8 cellular contexts compared by ENCODE assay signal in the genomic region with DNA sequence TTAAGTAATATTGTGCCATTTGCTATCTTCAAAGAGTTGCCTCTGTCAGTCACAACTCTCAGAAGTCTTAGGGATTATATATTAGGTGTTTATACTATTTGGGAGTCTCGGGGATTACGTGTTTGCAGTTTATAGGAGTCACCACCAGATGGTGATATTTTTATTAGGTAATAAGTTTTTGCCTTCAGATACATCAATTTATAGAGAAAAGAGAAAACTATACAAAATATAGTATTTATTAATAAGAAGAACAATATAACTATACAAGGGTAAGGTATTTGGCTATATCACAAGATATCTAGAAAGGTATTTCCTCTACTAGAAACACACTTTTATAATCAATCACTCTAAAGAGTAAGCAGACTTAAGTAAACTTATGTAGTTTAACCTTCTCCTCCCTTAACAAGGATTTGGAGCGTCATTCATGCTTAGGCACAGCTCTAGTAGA. TPM values are rescaled to one million over a fixed set of nuclear protein-coding genes. Genes with fewer than 3 reads are reported as not detected.
DNase-seq lines count a peak whose midpoint lies in the region; ATAC-seq, FAIRE-seq and TF ChIP-seq lines count a peak whose summit lies in the region.

No MANE protein-coding gene starts in this region.

- H3K9ac ChIP-seq in astrocyte (ENCODE audit: low read length): no peak overlapping the region
- no peak overlapping the region for H3K9ac ChIP-seq in liver (ENCODE audit: low read depth in 1 of 2, low read length in 2 of 2)

- no peaks in the 10 kb centered on the region for H3K79me2 ChIP-seq in astrocyte (ENCODE audit: insufficient read depth, low read length)

- H3K4me1 ChIP-seq in BE2C: no peaks in the 10 kb centered on the region
- no peaks in the 10 kb centered on the region for H3K4me1 ChIP-seq in astrocyte (ENCODE audit: insufficient read depth, low read length)
- H3K4me1 ChIP-seq in liver (ENCODE audit: control insufficient read depth in 4 of 4, insufficient read depth in 4 of 4, low read length in 3 of 4): peaks cover 0 to 22% (median 14%) of the 10 kb centered on the region in 4 donors

- H3K36me3 Mint-ChIP-seq in astrocyte (ENCODE audit: low read depth, unreplicated experiment): no peaks in the 10 kb centered on the region

- no peaks in the 10 kb centered on the region for H3K36me3 ChIP-seq in BE2C
- no peaks in the 10 kb centered on the region for H3K36me3 ChIP-seq in astrocyte (ENCODE audit: insufficient read depth, low read length)
- H3K36me3 ChIP-seq in liver (ENCODE audit: control insufficient read depth in 4 of 4, insufficient read depth in 3 of 4, low read depth in 1 of 4, low read length in 3 of 4): no peaks in the 10 kb centered on the region

- no peaks in the 10 kb centered on the region for H4K20me1 ChIP-seq in astrocyte (ENCODE audit: insufficient read depth, low read length)

- H3K27me3 ChIP-seq in BE2C (peaks cover 41% of the 10 kb centered on the region), astrocyte (ENCODE audit: insufficient read depth, low read length) (no peaks in the 10 kb centered on the region), liver (ENCODE audit: control insufficient read depth in 4 of 4, insufficient read depth in 4 of 4, low read length in 3 of 4) (no peaks in the 10 kb centered on the region)

- TF ChIP-seq CTCF in BE2C (IDR thresholded peaks at IDR 0.05; ENCODE audit: low read depth, low read length): peak; percentile 53
- TF ChIP-seq CTCF in astrocyte (IDR thresholded peaks at IDR 0.05; ENCODE audit: insufficient read depth, low read depth, low read length): peak; percentile 51
- TF ChIP-seq CTCF in liver (IDR thresholded peaks at IDR 0.05; ENCODE audit: low read depth, low read length, missing input control): peak; percentile 59

- no peaks in the 10 kb centered on the region for H3K9me3 ChIP-seq in BE2C
- H3K9me3 ChIP-seq in astrocyte (ENCODE audit: insufficient read depth, low read depth, low read length): no peaks in the 10 kb centered on the region
- H3K9me3 ChIP-seq in liver (ENCODE audit: control insufficient read depth in 4 of 4, low read length in 3 of 4): no peaks in the 10 kb centered on the region

- H3K27ac ChIP-seq in astrocyte (ENCODE audit: low read depth, low read length): no peak overlapping the region
- H3K27ac ChIP-seq in liver (ENCODE audit: low read depth in 1 of 2, low read length in 2 of 2): no peak overlapping the region

- no peak overlapping the region for H3K4me3 Mint-ChIP-seq in astrocyte (ENCODE audit: unreplicated experiment)

- peak; percentile 70 to 72 for TF ChIP-seq RAD21 in liver (IDR thresholded peaks at IDR 0.05)

- H3K4me2 ChIP-seq in astrocyte (ENCODE audit: low read length): no peak overlapping the region

- no peaks in the 10 kb centered on the region for H3K4me1 Mint-ChIP-seq in astrocyte (ENCODE audit: low read depth, unreplicated experiment)

- H3K9me3 Mint-ChIP-seq in astrocyte (ENCODE audit: unreplicated experiment): no peaks in the 10 kb centered on the region

- H3K27ac Mint-ChIP-seq in astrocyte (ENCODE audit: unreplicated experiment): no peak overlapping the region

- DNase-seq in BE2C (no peak), NCI-H2081 (lab: John Stamatoyannopoulos, UW) (peak; percentile 46 to 53), astrocyte (ENCODE audit: low read depth) (peak; percentile 23), H54 (ENCODE audit: insufficient read length, low spot score) (no peak)

- H2AFZ ChIP-seq in astrocyte (ENCODE audit: low read depth, low read length): no peak overlapping the region

- ATAC-seq in GM18861 (IDR thresholded peaks at IDR 0.05; ENCODE audit: unreplicated experiment): peak; percentile 66
- no peak for ATAC-seq in HG03135 (IDR thresholded peaks at IDR 0.05; ENCODE audit: unreplicated experiment)
- no peak for ATAC-seq in HG02884 (IDR thresholded peaks at IDR 0.05; ENCODE audit: unreplicated experiment)

- FAIRE-seq in astrocyte (lab: Jason Lieb, UNC) (no peak), H54 (lab: Jason Lieb, UNC) (no peak)

- H3K4me3 ChIP-seq in BE2C (ENCODE audit: low read depth, low read length) (no peak overlapping the region), astrocyte (ENCODE audit: insufficient read depth, low read depth, low read length) (no peak overlapping the region), liver (ENCODE audit: low read depth in 1 of 3, low read length in 3 of 3) (no peak overlapping the region)

- 11% methylated on average over 3 of the region's 3 CpGs for WGBS in liver

- TF ChIP-seq POLR2A in H54 (IDR thresholded peaks at IDR 0.05; ENCODE audit: low read depth, low read length): no peak

- H3K27me3 Mint-ChIP-seq in astrocyte (ENCODE audit: low read depth, unreplicated experiment): no peaks in the 10 kb centered on the region

TF ChIP-seq in liver, 16 proteins besides CTCF, POLR2A, EP300 and RAD21:
- TF ChIP-seq GABPA (IDR thresholded peaks at IDR 0.05 in 1 of 2, conservative IDR thresholded peaks at IDR 0.05 in 1 of 2): no peak

RNA-seq across cellular contexts. Expression of a gene that starts 10.7 kb away (rescaled TPM):
- 47.8 TPM for polyA plus RNA-seq in BE2C (2012; ENCODE audit: insufficient read depth, insufficient read length, low read depth)
- total RNA-seq in astrocyte (68.9 and 70.4 TPM in 2 replicates), liver (10 to 100 TPM; 26.7 to 33.6 TPM)
- 10 to 100 TPM; 10.6 to 19.5 TPM for polyA plus RNA-seq in liver

Comparison
In these comparisons a context has a peak if more than half of its experiments do, and no peak if none do; other contexts are left out.
1. DNase-seq: peak in NCI-H2081 (2 of 2) and astrocyte (single experiment); none in BE2C (single experiment) and H54 (single experiment).
2. Peak in every context shown above with its lines, with median percentiles within 50 percentile points of each other: CTCF ChIP-seq.